ENCODE assay signal across 2 cellular contexts in genomic region chr2:106356291-106356690, GRCh38.
TF ChIP-seq lines count a peak whose summit lies in the region.

No MANE protein-coding gene starts in this region.

TF ChIP-seq in liver, 16 proteins besides CTCF, POLR2A, EP300 and RAD21:
- TF ChIP-seq HNF4A (conservative IDR thresholded peaks at IDR 0.05), result peak; percentile 66 to 69
- TF ChIP-seq SP1 (IDR thresholded peaks at IDR 0.05), result peak; percentile 38
- TF ChIP-seq, protein P1, sequence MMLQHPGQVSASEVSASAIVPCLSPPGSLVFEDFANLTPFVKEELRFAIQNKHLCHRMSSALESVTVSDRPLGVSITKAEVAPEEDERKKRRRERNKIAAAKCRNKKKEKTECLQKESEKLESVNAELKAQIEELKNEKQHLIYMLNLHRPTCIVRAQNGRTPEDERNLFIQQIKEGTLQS (IDR thresholded peaks at IDR 0.05), result no peak

TF ChIP-seq in HepG2, 621 proteins besides CTCF, POLR2A, EP300 and RAD21:
- TF ChIP-seq ZBTB39 (CRISPR knock-in tag; IDR thresholded peaks at IDR 0.05), result no peak
- TF ChIP-seq, protein P2, sequence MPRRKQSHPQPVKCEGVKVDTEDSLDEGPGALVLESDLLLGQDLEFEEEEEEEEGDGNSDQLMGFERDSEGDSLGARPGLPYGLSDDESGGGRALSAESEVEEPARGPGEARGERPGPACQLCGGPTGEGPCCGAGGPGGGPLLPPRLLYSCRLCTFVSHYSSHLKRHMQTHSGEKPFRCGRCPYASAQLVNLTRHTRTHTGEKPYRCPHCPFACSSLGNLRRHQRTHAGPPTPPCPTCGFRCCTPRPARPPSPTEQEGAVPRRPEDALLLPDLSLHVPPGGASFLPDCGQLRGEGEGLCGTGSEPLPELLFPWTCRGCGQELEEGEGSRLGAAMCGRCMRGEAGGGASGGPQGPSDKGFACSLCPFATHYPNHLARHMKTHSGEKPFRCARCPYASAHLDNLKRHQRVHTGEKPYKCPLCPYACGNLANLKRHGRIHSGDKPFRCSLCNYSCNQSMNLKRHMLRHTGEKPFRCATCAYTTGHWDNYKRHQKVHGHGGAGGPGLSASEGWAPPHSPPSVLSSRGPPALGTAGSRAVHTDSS (CRISPR knock-in tag; conservative IDR thresholded peaks at IDR 0.05), result no peak
